In genomic region chrX:81202413-81202794, GRCh38 we compare ENCODE assay signal across 8 cellular contexts. TPM values are rescaled to one million over a fixed set of nuclear protein-coding genes. Genes with fewer than 3 reads are reported as not detected.
A peak's percentile ranks its signal among the peaks of the same experiment; 100 is the strongest.
DNase-seq lines count a peak whose midpoint lies in the region; TF ChIP-seq lines count a peak whose summit lies in the region.

No MANE protein-coding gene starts in this region.

- H3K27me3 ChIP-seq in CD8-positive, alpha-beta memory T cell (ENCODE audit: insufficient read depth, low read length, poor library complexity, severe bottlenecking): no peaks in the 10 kb centered on the region
- H3K27me3 ChIP-seq in mammary epithelial cell (ENCODE audit: insufficient read depth, low read length) (no peaks in the 10 kb centered on the region), liver (ENCODE audit: control insufficient read depth in 4 of 4, insufficient read depth in 4 of 4, low read length in 3 of 4) (no peaks in the 10 kb centered on the region), thyroid gland (no peaks in the 10 kb centered on the region)

- dilution Hi-C loops in mammary epithelial cell (cut with HindIII; ENCODE audit: low sequenced_read_pairs): no loop called here

- peaks cover 0 to 30% (median 7%) of the 10 kb centered on the region in 3 donors for H3K36me3 Mint-ChIP-seq in CD8-positive, alpha-beta memory T cell

- 17% methylated on average over 8 of the region's 8 CpGs for WGBS in mammary epithelial cell (ENCODE audit: low coverage, missing lambda C conversion rate)
- WGBS in liver: 12% methylated on average over 8 of the region's 8 CpGs
- WGBS in thyroid gland, 2 donors: 0 to 1% methylated on average over 8 of the region's 8 CpGs

- no peak for TF ChIP-seq POLR2A in thyroid gland (IDR thresholded peaks at IDR 0.05)

- H3K9me3 Mint-ChIP-seq in CD8-positive, alpha-beta memory T cell: no peaks in the 10 kb centered on the region

- CTCF ChIA-PET in CD8-positive, alpha-beta memory T cell (lab: Charles Lee): interaction anchor here (1.2 to 1.8 kb wide), 2 partner anchors 8 to 9 kb away, joined by 4 to 5 read pairs; no protein-coding TSS in a partner anchor
- CTCF ChIA-PET in mammary epithelial cell (lab: Charles Lee; ENCODE audit: low non-redundant PET): interaction anchor here (0.7 kb wide), 1 partner anchor 392 kb away, joined by 4 read pairs; no protein-coding TSS in a partner anchor

- no peak for TF ChIP-seq CTCF in LNCaP clone FGC (IDR thresholded peaks at IDR 0.05; ENCODE audit: control insufficient read depth, extremely low read depth, insufficient read depth)
- no peak for TF ChIP-seq CTCF in mammary epithelial cell (conservative IDR thresholded peaks at IDR 0.05 in 1 of 2, IDR thresholded peaks at IDR 0.05 in 1 of 2; ENCODE audit: extremely low read depth in 1 of 2, insufficient read depth in 1 of 2, low read depth in 1 of 2, low read length in 2 of 2)
- no peak for TF ChIP-seq CTCF in liver (IDR thresholded peaks at IDR 0.05; ENCODE audit: low read depth, low read length, missing input control)
- no peak for TF ChIP-seq CTCF in thyroid gland (IDR thresholded peaks at IDR 0.05)

- peak overlapping the region; percentile 99 for H3K4me3 ChIP-seq in CD8-positive, alpha-beta memory T cell (ENCODE audit: low read length)
- H3K4me3 ChIP-seq in LNCaP clone FGC (ENCODE audit: low read depth, low read length): peak overlapping the region; percentile 55
- peak overlapping the region; percentile 51 to 65 (median 64) for H3K4me3 ChIP-seq in mammary epithelial cell (replicated peaks in 1 of 3; ENCODE audit: insufficient read depth in 1 of 3, low read depth in 2 of 3, low read length in 3 of 3)
- H3K4me3 ChIP-seq in liver (ENCODE audit: low read depth in 1 of 3, low read length in 3 of 3): peak overlapping the region; percentile 55 to 67 (median 62)
- peak overlapping the region in 2 of 3 donors; percentile 29 to 39 for H3K4me3 ChIP-seq in thyroid gland (replicated peaks in 1 of 3)

- peak in 1 of 5 donors; percentile 25 for DNase-seq in CD8-positive, alpha-beta memory T cell
- DNase-seq in LNCaP clone FGC (ENCODE audit: low read depth): no peak
- peak; percentile 28 for DNase-seq in mammary epithelial cell
- no peak for DNase-seq in thyroid gland
- DNase-seq in NCI-H226: no peak
- DNase-seq in NCI-H748 (lab: John Stamatoyannopoulos, UW; ENCODE audit: unreplicated experiment): no peak
- no peak for DNase-seq in NCI-H2081 treated with DMSO at 0.1 percent for 48 hours (lab: John Stamatoyannopoulos, UW)

- peak overlapping the region; percentile 91 to 100 (median 93) for H3K4me3 Mint-ChIP-seq in CD8-positive, alpha-beta memory T cell

- no peaks in the 10 kb centered on the region for H3K9me3 ChIP-seq in CD8-positive, alpha-beta memory T cell (ENCODE audit: low read length)
- H3K9me3 ChIP-seq in mammary epithelial cell (replicated peaks; ENCODE audit: insufficient read depth, low read length) (no peaks in the 10 kb centered on the region), liver (ENCODE audit: control insufficient read depth in 4 of 4, low read length in 3 of 4) (no peaks in the 10 kb centered on the region), thyroid gland (no peaks in the 10 kb centered on the region)

- peak overlapping the region; percentile 68 for H2AFZ ChIP-seq in mammary epithelial cell (ENCODE audit: low read depth, low read length)

- peak overlapping the region; percentile 83 for H3K27ac ChIP-seq in CD8-positive, alpha-beta memory T cell (ENCODE audit: low read depth, low read length)
- H3K27ac ChIP-seq in mammary epithelial cell (ENCODE audit: insufficient read depth, low read depth, low read length): peak overlapping the region; percentile 78
- H3K27ac ChIP-seq in liver (ENCODE audit: low read depth in 1 of 2, low read length in 2 of 2): no peak overlapping the region
- peak overlapping the region; percentile 46 to 76 (median 61) for H3K27ac ChIP-seq in thyroid gland

- no peaks in the 10 kb centered on the region for H3K27me3 Mint-ChIP-seq in CD8-positive, alpha-beta memory T cell

- no peaks in the 10 kb centered on the region for H4K20me1 ChIP-seq in mammary epithelial cell (ENCODE audit: insufficient read depth, low read length)

- no peaks in the 10 kb centered on the region for H3K36me3 ChIP-seq in CD8-positive, alpha-beta memory T cell (ENCODE audit: insufficient read depth, low read length)
- H3K36me3 ChIP-seq in mammary epithelial cell (ENCODE audit: insufficient read depth, low read length) (no peaks in the 10 kb centered on the region), liver (ENCODE audit: control insufficient read depth in 4 of 4, insufficient read depth in 3 of 4, low read depth in 1 of 4, low read length in 3 of 4) (no peaks in the 10 kb centered on the region), thyroid gland (no peaks in the 10 kb centered on the region)

- peak overlapping the region; percentile 78 for H3K4me2 ChIP-seq in mammary epithelial cell (ENCODE audit: insufficient read depth, low read depth, low read length)

- H3K27ac Mint-ChIP-seq in CD8-positive, alpha-beta memory T cell: peak overlapping the region; percentile 87 to 96 (median 96)

- peak overlapping the region; percentile 85 for H3K9ac ChIP-seq in mammary epithelial cell (ENCODE audit: insufficient read depth, low read length)
- H3K9ac ChIP-seq in liver (ENCODE audit: low read depth in 1 of 2, low read length in 2 of 2): peak overlapping the region; percentile 34 to 65

- H3K4me1 Mint-ChIP-seq in CD8-positive, alpha-beta memory T cell: peaks cover 39 to 63% (median 54%) of the 10 kb centered on the region in 3 donors

- no TSS peak for BruUV-seq in mammary epithelial cell (replicated peaks; lab: Mats Ljungman, UMichigan)

- peaks cover 45% of the 10 kb centered on the region for H3K79me2 ChIP-seq in mammary epithelial cell (ENCODE audit: insufficient read depth, low read length)

- POLR2A ChIA-PET in CD8-positive, alpha-beta memory T cell (lab: Charles Lee): interaction anchor here (0.7 to 1.1 kb wide), 2 partner anchors 81 to 393 kb away, joined by 4 to 5 read pairs; partner anchors contain the start of gene BRWD3

- H3K4me1 ChIP-seq in CD8-positive, alpha-beta memory T cell (ENCODE audit: insufficient read depth, low read length): peaks cover 20% of the 10 kb centered on the region
- H3K4me1 ChIP-seq in mammary epithelial cell (ENCODE audit: insufficient read depth, low read length) (peaks cover 9% of the 10 kb centered on the region), liver (ENCODE audit: control insufficient read depth in 4 of 4, insufficient read depth in 4 of 4, low read length in 3 of 4) (peaks cover 0 to 3% (median 0%) of the 10 kb centered on the region in 4 donors), thyroid gland (peaks cover 0 to 4% of the 10 kb centered on the region in 2 donors)

- no peak for TF ChIP-seq RAD21 in liver (IDR thresholded peaks at IDR 0.05)

- in situ Hi-C loops in mammary epithelial cell (cut with MboI; ENCODE audit: low sequenced_read_pairs in 2 of 2): no loop called here

- intact Hi-C loops in mammary epithelial cell (cut with micrococcal nuclease): loop anchor here (5.0 kb wide), 1 partner anchor 60 kb away; no protein-coding TSS in a partner anchor
- intact Hi-C loops in thyroid gland (cut with DNase I): no loop called here

TF ChIP-seq in liver, 16 proteins besides CTCF, POLR2A, EP300 and RAD21:
- no peak for TF ChIP-seq SP1 (IDR thresholded peaks at IDR 0.05)
- TF ChIP-seq ATF3 (IDR thresholded peaks at IDR 0.05): no peak
- TF ChIP-seq GABPA (IDR thresholded peaks at IDR 0.05 in 1 of 2, conservative IDR thresholded peaks at IDR 0.05 in 1 of 2): no peak
TF ChIP-seq in liver: peak in this region for 0.

RNA-seq across cellular contexts. Expression of gene SH3BGRL, which starts 0.5 kb away (rescaled TPM):
- 10 to 100 TPM; 30.7 to 31.1 TPM for total RNA-seq in CD8-positive, alpha-beta memory T cell
- polyA plus RNA-seq in CD8-positive, alpha-beta memory T cell: 190 TPM
- total RNA-seq in mammary epithelial cell (100 to 1,000 TPM in 1 of 2 donors, 10 to 100 TPM in 1; 66.5 to 107 TPM), liver (10 to 100 TPM; 15.5 to 64.3 TPM), thyroid gland (100 to 1,000 TPM; 104 to 150 (median 123) TPM)
- polyA plus RNA-seq in mammary epithelial cell (70.1 TPM), liver (10 to 100 TPM; 18.6 to 22.6 TPM)
- polyA minus RNA-seq in mammary epithelial cell: 83.3 TPM

RNA-seq across cellular contexts. Expression of gene HMGN5, which starts 0.7 kb away (rescaled TPM):
- total RNA-seq in CD8-positive, alpha-beta memory T cell: 1 to 10 TPM; 1.2 to 2.7 TPM
- 3.3 TPM for polyA plus RNA-seq in CD8-positive, alpha-beta memory T cell
- total RNA-seq in mammary epithelial cell (1 to 10 TPM; 1.2 to 2.7 TPM), liver (1 to 10 TPM; 2.0 to 4.1 TPM), thyroid gland (10 to 100 TPM in 1 of 4 donors, 1 to 10 TPM in 3; 3.1 to 11.5 (median 8.4) TPM)
- polyA plus RNA-seq in mammary epithelial cell (3.7 TPM), liver (10 to 100 TPM in 1 of 2 donors, 1 to 10 TPM in 1; 7.0 to 10.5 TPM)
- polyA minus RNA-seq in mammary epithelial cell: not detected

Comparison
In these comparisons a context has a peak if more than half of its experiments do, and no peak if none do; other contexts are left out.
1. H3K27ac ChIP-seq: peak in CD8-positive, alpha-beta memory T cell (single experiment), mammary epithelial cell (single experiment) and thyroid gland (3 of 3); none in liver (0 of 2).
2. H3K4me3 ChIP-seq: peak in every context shown above with its lines; median percentile 99 in CD8-positive, alpha-beta memory T cell; 64 in mammary epithelial cell; 62 in liver; 55 in LNCaP clone FGC; 34 in thyroid gland.